Comparison of ENCODE assay signal across 1 cellular context in the genomic region with DNA sequence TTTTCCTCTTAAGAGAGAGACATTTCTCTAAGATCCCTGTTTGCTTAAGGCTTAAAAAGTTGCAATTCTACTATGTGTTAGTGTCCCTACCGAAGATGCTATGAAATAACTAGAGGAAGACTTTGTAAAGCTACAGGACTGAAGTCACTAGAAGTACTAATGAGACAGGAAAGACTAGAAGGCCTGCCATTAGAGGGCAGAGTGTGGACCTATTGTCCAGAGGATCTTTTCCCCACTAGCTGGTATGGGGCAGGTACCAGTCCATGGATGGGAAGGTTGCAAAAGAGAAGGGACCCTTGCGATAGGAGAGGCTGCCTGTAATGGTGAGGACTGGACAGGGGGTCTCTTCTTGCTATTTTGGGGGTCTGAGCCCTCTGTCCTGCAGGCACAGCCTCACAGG.
TF ChIP-seq lines count a peak whose summit lies in the region.

No MANE protein-coding gene starts in this region.

TF ChIP-seq in GM23338, 12 proteins besides CTCF, POLR2A, EP300 and RAD21 (continued from another document):
- TF ChIP-seq, protein P1, sequence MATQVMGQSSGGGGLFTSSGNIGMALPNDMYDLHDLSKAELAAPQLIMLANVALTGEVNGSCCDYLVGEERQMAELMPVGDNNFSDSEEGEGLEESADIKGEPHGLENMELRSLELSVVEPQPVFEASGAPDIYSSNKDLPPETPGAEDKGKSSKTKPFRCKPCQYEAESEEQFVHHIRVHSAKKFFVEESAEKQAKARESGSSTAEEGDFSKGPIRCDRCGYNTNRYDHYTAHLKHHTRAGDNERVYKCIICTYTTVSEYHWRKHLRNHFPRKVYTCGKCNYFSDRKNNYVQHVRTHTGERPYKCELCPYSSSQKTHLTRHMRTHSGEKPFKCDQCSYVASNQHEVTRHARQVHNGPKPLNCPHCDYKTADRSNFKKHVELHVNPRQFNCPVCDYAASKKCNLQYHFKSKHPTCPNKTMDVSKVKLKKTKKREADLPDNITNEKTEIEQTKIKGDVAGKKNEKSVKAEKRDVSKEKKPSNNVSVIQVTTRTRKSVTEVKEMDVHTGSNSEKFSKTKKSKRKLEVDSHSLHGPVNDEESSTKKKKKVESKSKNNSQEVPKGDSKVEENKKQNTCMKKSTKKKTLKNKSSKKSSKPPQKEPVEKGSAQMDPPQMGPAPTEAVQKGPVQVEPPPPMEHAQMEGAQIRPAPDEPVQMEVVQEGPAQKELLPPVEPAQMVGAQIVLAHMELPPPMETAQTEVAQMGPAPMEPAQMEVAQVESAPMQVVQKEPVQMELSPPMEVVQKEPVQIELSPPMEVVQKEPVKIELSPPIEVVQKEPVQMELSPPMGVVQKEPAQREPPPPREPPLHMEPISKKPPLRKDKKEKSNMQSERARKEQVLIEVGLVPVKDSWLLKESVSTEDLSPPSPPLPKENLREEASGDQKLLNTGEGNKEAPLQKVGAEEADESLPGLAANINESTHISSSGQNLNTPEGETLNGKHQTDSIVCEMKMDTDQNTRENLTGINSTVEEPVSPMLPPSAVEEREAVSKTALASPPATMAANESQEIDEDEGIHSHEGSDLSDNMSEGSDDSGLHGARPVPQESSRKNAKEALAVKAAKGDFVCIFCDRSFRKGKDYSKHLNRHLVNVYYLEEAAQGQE (IDR thresholded peaks at IDR 0.05; ENCODE audit: unreplicated experiment): no peak
- TF ChIP-seq, protein P2, sequence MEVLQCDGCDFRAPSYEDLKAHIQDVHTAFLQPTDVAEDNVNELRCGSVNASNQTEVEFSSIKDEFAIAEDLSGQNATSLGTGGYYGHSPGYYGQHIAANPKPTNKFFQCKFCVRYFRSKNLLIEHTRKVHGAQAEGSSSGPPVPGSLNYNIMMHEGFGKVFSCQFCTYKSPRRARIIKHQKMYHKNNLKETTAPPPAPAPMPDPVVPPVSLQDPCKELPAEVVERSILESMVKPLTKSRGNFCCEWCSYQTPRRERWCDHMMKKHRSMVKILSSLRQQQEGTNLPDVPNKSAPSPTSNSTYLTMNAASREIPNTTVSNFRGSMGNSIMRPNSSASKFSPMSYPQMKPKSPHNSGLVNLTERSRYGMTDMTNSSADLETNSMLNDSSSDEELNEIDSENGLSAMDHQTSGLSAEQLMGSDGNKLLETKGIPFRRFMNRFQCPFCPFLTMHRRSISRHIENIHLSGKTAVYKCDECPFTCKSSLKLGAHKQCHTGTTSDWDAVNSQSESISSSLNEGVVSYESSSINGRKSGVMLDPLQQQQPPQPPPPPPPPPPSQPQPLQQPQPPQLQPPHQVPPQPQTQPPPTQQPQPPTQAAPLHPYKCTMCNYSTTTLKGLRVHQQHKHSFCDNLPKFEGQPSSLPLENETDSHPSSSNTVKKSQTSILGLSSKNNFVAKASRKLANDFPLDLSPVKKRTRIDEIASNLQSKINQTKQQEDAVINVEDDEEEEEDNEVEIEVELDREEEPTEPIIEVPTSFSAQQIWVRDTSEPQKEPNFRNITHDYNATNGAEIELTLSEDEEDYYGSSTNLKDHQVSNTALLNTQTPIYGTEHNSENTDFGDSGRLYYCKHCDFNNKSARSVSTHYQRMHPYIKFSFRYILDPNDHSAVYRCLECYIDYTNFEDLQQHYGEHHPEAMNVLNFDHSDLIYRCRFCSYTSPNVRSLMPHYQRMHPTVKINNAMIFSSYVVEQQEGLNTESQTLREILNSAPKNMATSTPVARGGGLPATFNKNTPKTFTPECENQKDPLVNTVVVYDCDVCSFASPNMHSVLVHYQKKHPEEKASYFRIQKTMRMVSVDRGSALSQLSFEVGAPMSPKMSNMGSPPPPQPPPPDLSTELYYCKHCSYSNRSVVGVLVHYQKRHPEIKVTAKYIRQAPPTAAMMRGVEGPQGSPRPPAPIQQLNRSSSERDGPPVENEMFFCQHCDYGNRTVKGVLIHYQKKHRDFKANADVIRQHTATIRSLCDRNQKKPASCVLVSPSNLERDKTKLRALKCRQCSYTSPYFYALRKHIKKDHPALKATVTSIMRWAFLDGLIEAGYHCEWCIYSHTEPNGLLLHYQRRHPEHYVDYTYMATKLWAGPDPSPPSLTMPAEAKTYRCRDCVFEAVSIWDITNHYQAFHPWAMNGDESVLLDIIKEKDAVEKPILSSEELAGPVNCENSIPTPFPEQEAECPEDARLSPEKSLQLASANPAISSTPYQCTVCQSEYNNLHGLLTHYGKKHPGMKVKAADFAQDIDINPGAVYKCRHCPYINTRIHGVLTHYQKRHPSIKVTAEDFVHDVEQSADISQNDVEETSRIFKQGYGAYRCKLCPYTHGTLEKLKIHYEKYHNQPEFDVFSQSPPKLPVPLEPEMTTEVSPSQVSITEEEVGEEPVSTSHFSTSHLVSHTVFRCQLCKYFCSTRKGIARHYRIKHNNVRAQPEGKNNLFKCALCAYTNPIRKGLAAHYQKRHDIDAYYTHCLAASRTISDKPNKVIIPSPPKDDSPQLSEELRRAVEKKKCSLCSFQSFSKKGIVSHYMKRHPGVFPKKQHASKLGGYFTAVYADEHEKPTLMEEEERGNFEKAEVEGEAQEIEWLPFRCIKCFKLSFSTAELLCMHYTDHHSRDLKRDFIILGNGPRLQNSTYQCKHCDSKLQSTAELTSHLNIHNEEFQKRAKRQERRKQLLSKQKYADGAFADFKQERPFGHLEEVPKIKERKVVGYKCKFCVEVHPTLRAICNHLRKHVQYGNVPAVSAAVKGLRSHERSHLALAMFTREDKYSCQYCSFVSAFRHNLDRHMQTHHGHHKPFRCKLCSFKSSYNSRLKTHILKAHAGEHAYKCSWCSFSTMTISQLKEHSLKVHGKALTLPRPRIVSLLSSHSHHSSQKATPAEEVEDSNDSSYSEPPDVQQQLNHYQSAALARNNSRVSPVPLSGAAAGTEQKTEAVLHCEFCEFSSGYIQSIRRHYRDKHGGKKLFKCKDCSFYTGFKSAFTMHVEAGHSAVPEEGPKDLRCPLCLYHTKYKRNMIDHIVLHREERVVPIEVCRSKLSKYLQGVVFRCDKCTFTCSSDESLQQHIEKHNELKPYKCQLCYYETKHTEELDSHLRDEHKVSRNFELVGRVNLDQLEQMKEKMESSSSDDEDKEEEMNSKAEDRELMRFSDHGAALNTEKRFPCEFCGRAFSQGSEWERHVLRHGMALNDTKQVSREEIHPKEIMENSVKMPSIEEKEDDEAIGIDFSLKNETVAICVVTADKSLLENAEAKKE (CRISPR knock-in tag; IDR thresholded peaks at IDR 0.05): no peak
- no peak for TF ChIP-seq EZH2phosphoT487 (IDR thresholded peaks at IDR 0.05; ENCODE audit: unreplicated experiment)
- TF ChIP-seq JUNB (IDR thresholded peaks at IDR 0.05; ENCODE audit: unreplicated experiment): no peak
- TF ChIP-seq CREB1 (CRISPR knock-in tag; IDR thresholded peaks at IDR 0.05; ENCODE audit: low read depth): no peak
- TF ChIP-seq NANOG (IDR thresholded peaks at IDR 0.05; ENCODE audit: borderline replicate concordance): no peak
